ENCODE assay signal across 28 cellular contexts in the genomic region with DNA sequence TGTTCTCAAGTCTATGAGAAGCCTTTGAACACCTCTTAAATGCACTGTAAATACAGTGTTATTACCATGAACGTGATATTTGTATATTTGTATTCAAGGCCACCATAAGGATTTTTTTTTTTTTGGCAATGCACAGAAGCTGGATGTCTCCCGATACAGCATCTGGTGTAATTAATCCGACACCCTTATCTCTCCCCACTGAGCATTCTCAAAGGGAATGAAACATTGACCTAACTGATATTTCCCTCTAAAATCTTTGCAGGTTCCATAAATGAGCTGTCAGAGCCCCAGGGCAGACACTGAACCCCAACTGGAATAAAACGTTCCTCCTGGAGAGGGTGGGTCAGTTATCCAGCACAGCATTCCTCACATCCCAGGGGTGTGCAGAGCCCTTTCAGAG.
"Had no signal": no experiment of that assay in that cellular context is flagged by ENCODE, and none has a peak within 500 bp of the region (broad histone marks: within the 10 kb centered on the region; RNA-seq: fewer than 3 reads in every experiment).

No MANE protein-coding gene starts in this region.

- H3K79me2 ChIP-seq: hepatocyte had no signal

- H3K4me2 ChIP-seq: hepatocyte had no signal

- H3K4me1 ChIP-seq: foreskin keratinocyte, gastrocnemius medialis, heart right ventricle had no signal

- DNase-seq: activated CD4-positive, alpha-beta T cell treated with anti-CD3 and anti-CD28 coated beads for 48 hours; activated CD4-positive, alpha-beta T cell treated with anti-CD3 and anti-CD28 coated beads, Interleukin-2, amount 50 U/mL, for 1 hour; activated CD4-positive, alpha-beta T cell treated with anti-CD3 and anti-CD28 coated beads, Interleukin-2, amount 50 U/mL, for 48 hours; activated CD8-positive, alpha-beta memory T cell treated with anti-CD3 and anti-CD28 coated beads for 24 hours; activated CD8-positive, alpha-beta T cell treated with anti-CD3 and anti-CD28 coated beads for 36 hours; activated effector memory CD4-positive, alpha-beta T cell treated with Interleukin-2 at 50 U/mL for 16 hours; activated gamma-delta T cell treated with Interleukin-2 at 50 U/mL for 16 hours; activated naive CD4-positive, alpha-beta T cell treated with anti-CD3 and anti-CD28 coated beads, Interleukin-2, amount 50 U/mL, for 16 hours; activated naive CD4-positive, alpha-beta T cell treated with Interleukin-2 at 50 U/mL for 16 hours; activated T-cell treated with anti-CD3 and anti-CD28 coated beads, Interleukin-2, amount 50 U/mL, for 4 hours; amniotic stem cell; anterior cingulate cortex; brain microvascular endothelial cell; cortex of kidney; dermis blood vessel endothelial cell; effector CD4-positive, alpha-beta T cell; effector memory CD8-positive, alpha-beta T cell; erythroblast; foreskin keratinocyte; gastrocnemius medialis; glutamatergic neuron; heart right ventricle had no signal

- H3K27ac ChIP-seq: brain microvascular endothelial cell, esophagus muscularis mucosa, foreskin keratinocyte, gastrocnemius medialis, heart right ventricle, hepatocyte had no signal

- H3K36me3 ChIP-seq: brain microvascular endothelial cell, esophagus muscularis mucosa, gastrocnemius medialis, heart right ventricle had no signal

- FAIRE-seq: astrocyte, bronchial epithelial cell had no signal

- H3K9me3 ChIP-seq: esophagus muscularis mucosa, gastrocnemius medialis, heart right ventricle had no signal

- H3K4me3 ChIP-seq: esophagus muscularis mucosa, gastrocnemius medialis, heart right ventricle, hepatocyte had no signal

- ATAC-seq: activated CD8-positive, alpha-beta T cell treated with anti-CD3 and anti-CD28 coated beads for 36 hours; activated T-cell treated with anti-CD3 and anti-CD28 coated beads, Interleukin-2, amount 50 U/mL, for 4 hours; activated T-helper 17 cell treated with anti-CD3 and anti-CD28 coated beads, Interleukin-2, amount 50 U/mL, for 72 hours; effector memory CD8-positive, alpha-beta T cell; foreskin keratinocyte; gastrocnemius medialis; heart right ventricle; WTC11 had no signal

- H3K27me3 ChIP-seq: brain microvascular endothelial cell, esophagus muscularis mucosa, foreskin keratinocyte, gastrocnemius medialis, hepatocyte had no signal

- H2AFZ ChIP-seq: hepatocyte had no signal
